Comparison of ENCODE assay signal across 1 cellular context in genomic region chr17:10107320-10108165, GRCh38.
TF ChIP-seq lines count a peak whose summit lies in the region.

No MANE protein-coding gene starts in this region.

TF ChIP-seq in SK-N-SH treated with all-trans-retinoic acid at 6 μM for 48 hours, 23 proteins besides CTCF, POLR2A, EP300 and RAD21 (continued from another document):
- TF ChIP-seq POU6F1 (CRISPR knock-in tag; IDR thresholded peaks at IDR 0.05; ENCODE audit: borderline replicate concordance, low read depth) (no peak), CSDC2 (CRISPR knock-in tag; IDR thresholded peaks at IDR 0.05) (no peak), ESRRG (CRISPR knock-in tag; IDR thresholded peaks at IDR 0.05) (no peak), ZNF70 (CRISPR knock-in tag; IDR thresholded peaks at IDR 0.05) (no peak), ZFP3 (CRISPR knock-in tag; IDR thresholded peaks at IDR 0.05) (no peak), ZNF565 (CRISPR knock-in tag; conservative IDR thresholded peaks at IDR 0.05; ENCODE audit: low read depth) (no peak), CSRNP3 (CRISPR knock-in tag; IDR thresholded peaks at IDR 0.05) (no peak), TCF4 (CRISPR knock-in tag; IDR thresholded peaks at IDR 0.05; ENCODE audit: borderline replicate concordance) (no peak), BACH2 (CRISPR knock-in tag; IDR thresholded peaks at IDR 0.05; ENCODE audit: borderline replicate concordance) (no peak), SNAI2 (CRISPR knock-in tag; IDR thresholded peaks at IDR 0.05) (no peak), PATZ1 (CRISPR knock-in tag; IDR thresholded peaks at IDR 0.05; ENCODE audit: borderline replicate concordance) (no peak)
